ENCODE assay signal across 27 cellular contexts in the genomic region with DNA sequence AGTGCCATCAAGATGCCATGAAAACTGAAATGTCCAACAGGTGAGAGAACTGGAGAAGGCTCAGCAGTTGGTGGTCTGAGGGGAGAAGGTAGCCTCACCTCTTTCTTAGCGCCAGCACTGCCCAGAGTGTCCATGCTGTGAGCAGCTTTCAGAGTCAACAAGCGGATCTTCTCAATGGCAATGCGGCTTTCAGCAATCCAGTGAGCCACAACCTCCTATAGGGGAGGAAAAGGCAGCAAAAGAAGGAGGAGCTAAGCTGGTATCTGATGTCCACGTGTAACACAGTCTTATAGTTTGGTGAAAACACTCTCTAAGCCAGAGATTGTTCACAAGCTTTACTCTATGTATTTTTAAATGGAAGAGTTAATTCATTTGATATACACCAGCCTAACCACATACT. TPM values are rescaled to one million over a fixed set of nuclear protein-coding genes. Genes with fewer than 3 reads are reported as not detected.
"Had no signal": no experiment of that assay in that cellular context is flagged by ENCODE, and none has a peak within 500 bp of the region (broad histone marks: within the 10 kb centered on the region; RNA-seq: fewer than 3 reads in every experiment).

No MANE protein-coding gene starts in this region.

- H3K27ac Mint-ChIP-seq: activated naive CD4-positive, alpha-beta T cell treated with anti-CD3 and anti-CD28 coated beads, Interleukin-2, amount 50 U/mL, for 72 hours; activated T-helper 1 cell treated with anti-CD3 and anti-CD28 coated beads, Interleukin-12 subunit alpha, Interleukin-12 subunit beta, Interleukin-2, Interleukin-4 antibody, amounts not matched to agents 30 ng/mL and 10 ng/mL and 1 ng/mL, durations not matched to agents 14 hours and 24 hours and 36 hours; progenitor cell of endocrine pancreas; stimulated activated naive CD8-positive, alpha-beta T cell treated with anti-CD3 and anti-CD28 coated beads, Interleukin-15, amount 100 ng/mL, for 72 hours had no signal

- H3K27ac ChIP-seq: adrenal gland, left lung, right atrium auricular region, suprapubic skin, transverse colon, uterus, VCaP had no signal

- H3K4me1 ChIP-seq: adrenal gland, left lung, transverse colon had no signal

- H3K36me3 ChIP-seq: left lung, uterus had no signal

- H3K4me3 Mint-ChIP-seq: activated T-helper 1 cell treated with anti-CD3 and anti-CD28 coated beads, Interleukin-12 subunit alpha, Interleukin-12 subunit beta, Interleukin-2, Interleukin-4 antibody, amounts not matched to agents 30 ng/mL and 10 ng/mL and 1 ng/mL, durations not matched to agents 14 hours and 24 hours and 36 hours; neural crest cell; stimulated activated naive CD8-positive, alpha-beta T cell treated with anti-CD3 and anti-CD28 coated beads, Interleukin-15, amount 100 ng/mL, for 72 hours had no signal

- H3K27me3 Mint-ChIP-seq: progenitor cell of endocrine pancreas; stimulated activated naive CD8-positive, alpha-beta T cell treated with anti-CD3 and anti-CD28 coated beads, Interleukin-15, amount 100 ng/mL, for 72 hours had no signal

- H3K9me3 ChIP-seq: adrenal gland, left lung, right atrium auricular region, suprapubic skin, transverse colon, uterus had no signal

- DNase-seq: activated CD4-positive, alpha-beta T cell treated with anti-CD3 and anti-CD28 coated beads, Interleukin-2, amount 50 U/mL, for 4 hours; activated gamma-delta T cell treated with Interleukin-2 at 50 U/mL for 16 hours; adrenal gland; cerebellar nuclear complex; cortex of kidney; erythroblast; foreskin melanocyte; glutamatergic neuron; hypothalamus; left lung; stimulated activated CD4-positive, alpha-beta T cell treated with anti-CD3 and anti-CD28 coated beads, Interleukin-12 subunit alpha, Interleukin-12 subunit beta, amount 100 ng/mL, for 4 hours; stimulated activated CD4-positive, alpha-beta T cell treated with anti-CD3 and anti-CD28 coated beads, Interleukin-2, amount 100 ng/mL, for 24 hours; stimulated activated naive CD8-positive, alpha-beta T cell treated with anti-CD3 and anti-CD28 coated beads, Interleukin-15, amount 100 ng/mL, for 72 hours; transverse colon; uterus had no signal

- H3K4me3 ChIP-seq: adrenal gland, left lung, right atrium auricular region, suprapubic skin, transverse colon, uterus had no signal

- ATAC-seq: activated naive CD4-positive, alpha-beta T cell treated with anti-CD3 and anti-CD28 coated beads, Interleukin-2, amount 50 U/mL, for 72 hours; left lung; stimulated activated naive CD8-positive, alpha-beta T cell treated with anti-CD3 and anti-CD28 coated beads, Interleukin-15, amount 100 ng/mL, for 72 hours had no signal

- FAIRE-seq: bronchial epithelial cell, endometrium had no signal

- H3K4me1 Mint-ChIP-seq: neural crest cell had no signal

- H3K27me3 ChIP-seq: adrenal gland, left lung, right atrium auricular region, suprapubic skin, transverse colon, uterus had no signal

- H3K9me3 Mint-ChIP-seq: activated T-helper 1 cell treated with anti-CD3 and anti-CD28 coated beads, Interleukin-12 subunit alpha, Interleukin-12 subunit beta, Interleukin-2, Interleukin-4 antibody, amounts not matched to agents 30 ng/mL and 10 ng/mL and 1 ng/mL, durations not matched to agents 14 hours and 24 hours and 36 hours; neural crest cell had no signal

RNA-seq across cellular contexts. Expression of gene ACKR4, which starts 36.1 kb away (rescaled TPM):
- total RNA-seq: activated CD8-positive, alpha-beta memory T cell treated with anti-CD3 and anti-CD28 coated beads for 36 hours; kidney epithelial cell; myocyte; neural crest cell; progenitor cell of endocrine pancreas had no signal
